Comparison of ENCODE assay signal across 15 cellular contexts in the genomic region with DNA sequence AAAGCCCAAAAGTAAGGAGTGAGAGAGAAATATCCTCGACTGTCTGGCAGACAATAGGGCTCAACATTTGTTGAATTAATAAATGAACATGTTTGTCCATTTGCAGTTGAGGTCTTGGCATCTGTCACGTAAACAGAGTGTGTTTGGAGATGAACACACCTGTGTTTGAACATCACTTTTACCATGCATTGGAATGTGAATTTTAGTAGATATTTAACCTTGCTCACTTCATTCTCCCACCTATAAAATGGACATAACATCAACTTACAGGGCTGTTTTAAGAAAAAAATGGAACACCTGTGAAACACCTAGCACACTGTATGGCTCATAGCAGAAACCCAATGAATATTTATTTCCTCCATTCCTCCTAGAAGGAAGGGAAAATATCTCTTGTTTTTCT.
DNase-seq lines count a peak whose midpoint lies in the region; ATAC-seq and TF ChIP-seq lines count a peak whose summit lies in the region.
"Had no signal": no experiment of that assay in that cellular context is flagged by ENCODE, and none has a peak within 500 bp of the region (broad histone marks: within the 10 kb centered on the region; RNA-seq: fewer than 3 reads in every experiment).

No MANE protein-coding gene starts in this region.

- H3K4me1 Mint-ChIP-seq in activated CD4-positive, alpha-beta T cell treated with anti-CD3 and anti-CD28 coated beads, Interleukin-2, amount 10 ng/mL, durations not matched to agents 24 days and 14 days, result no peaks in the 10 kb centered on the region
- H3K4me1 Mint-ChIP-seq in nephron progenitor cell, result peaks cover 26% of the 10 kb centered on the region
- no peaks in the 10 kb centered on the region for H3K4me1 Mint-ChIP-seq in activated CD8-positive, alpha-beta T cell treated with anti-CD3 and anti-CD28 coated beads, Interleukin-2, amount 10 ng/mL, durations not matched to agents 7 days and 5 days (ENCODE audit: low read depth)
- H3K4me1 Mint-ChIP-seq: CD4-positive, alpha-beta memory T cell; GM23338; H9 had no signal

- no peaks in the 10 kb centered on the region for H3K4me1 ChIP-seq in colonic mucosa
- H3K4me1 ChIP-seq in heart left ventricle, result peaks cover 0 to 6% (median 0%) of the 10 kb centered on the region in 12 donors

- H3K27me3 Mint-ChIP-seq in activated CD4-positive, alpha-beta T cell treated with anti-CD3 and anti-CD28 coated beads, Interleukin-2, amount 10 ng/mL, durations not matched to agents 24 days and 14 days, result no peaks in the 10 kb centered on the region
- peaks cover 3% of the 10 kb centered on the region for H3K27me3 Mint-ChIP-seq in nephron progenitor cell (ENCODE audit: low read depth, poor library complexity)
- no peaks in the 10 kb centered on the region for H3K27me3 Mint-ChIP-seq in activated CD8-positive, alpha-beta T cell treated with anti-CD3 and anti-CD28 coated beads, Interleukin-2, amount 10 ng/mL, durations not matched to agents 7 days and 5 days (ENCODE audit: low read depth)

- H3K4me3 ChIP-seq in colonic mucosa (no peak overlapping the region), heart left ventricle (no peak overlapping the region)
- H3K4me3 ChIP-seq: GM23338 had no signal

- CTCF ChIA-PET in activated CD8-positive, alpha-beta T cell treated with anti-CD3 and anti-CD28 coated beads, Interleukin-2, amount 10 ng/mL, durations not matched to agents 7 days and 5 days (lab: Charles Lee), result no interaction called here

- no peak for TF ChIP-seq POLR2A in heart left ventricle (IDR thresholded peaks at IDR 0.05)

- H3K4me3 Mint-ChIP-seq in activated CD4-positive, alpha-beta T cell treated with anti-CD3 and anti-CD28 coated beads, Interleukin-2, amount 10 ng/mL, durations not matched to agents 24 days and 14 days, result no peak overlapping the region
- no peak overlapping the region for H3K4me3 Mint-ChIP-seq in nephron progenitor cell
- no peak overlapping the region for H3K4me3 Mint-ChIP-seq in activated CD8-positive, alpha-beta T cell treated with anti-CD3 and anti-CD28 coated beads, Interleukin-2, amount 10 ng/mL, durations not matched to agents 7 days and 5 days
- H3K4me3 Mint-ChIP-seq: GM23338, H9 had no signal

- peak overlapping the region; percentile 22 for H3K27ac ChIP-seq in colonic mucosa
- no peak overlapping the region for H3K27ac ChIP-seq in heart left ventricle

- peak; percentile 6 for DNase-seq in activated CD4-positive, alpha-beta T cell treated with anti-CD3 and anti-CD28 coated beads, Interleukin-2, amount 10 ng/mL, durations not matched to agents 24 days and 14 days
- no peak for DNase-seq in activated CD4-positive, alpha-beta T cell treated with anti-CD3 and anti-CD28 coated beads for 1 hour
- DNase-seq in colonic mucosa (no peak), nephron progenitor cell (no peak), heart left ventricle (no peak)
- DNase-seq in activated CD8-positive, alpha-beta T cell treated with anti-CD3 and anti-CD28 coated beads, Interleukin-2, amount 10 ng/mL, durations not matched to agents 7 days and 5 days, result no peak
- DNase-seq: C1 segment of cervical spinal cord; CD4-positive, alpha-beta memory T cell; COR-L47; DMS153; DMS79 treated with DMSO at 0.1 percent for 48 hours; GF-D8; H9 had no signal

- ATAC-seq in heart left ventricle, result no peak
- ATAC-seq in activated CD8-positive, alpha-beta T cell treated with anti-CD3 and anti-CD28 coated beads, Interleukin-2, amount 10 ng/mL, durations not matched to agents 7 days and 5 days, result no peak
- ATAC-seq: GM23338, HCT116 had no signal

- no peaks in the 10 kb centered on the region for H3K36me3 ChIP-seq in colonic mucosa
- H3K36me3 ChIP-seq in heart left ventricle, result no peaks in the 10 kb centered on the region

- TF ChIP-seq CTCF in colonic mucosa (IDR thresholded peaks at IDR 0.05) (no peak), nephron progenitor cell (IDR thresholded peaks at IDR 0.05) (no peak), heart left ventricle (IDR thresholded peaks at IDR 0.05) (no peak)

- POLR2A ChIA-PET in activated CD8-positive, alpha-beta T cell treated with anti-CD3 and anti-CD28 coated beads, Interleukin-2, amount 10 ng/mL, durations not matched to agents 7 days and 5 days (lab: Charles Lee), result no interaction called here

- H3K9ac ChIP-seq in colonic mucosa (ENCODE audit: low read depth in 2 of 2, low read length in 2 of 2), result no peak overlapping the region

- no peaks in the 10 kb centered on the region for H3K9me3 Mint-ChIP-seq in activated CD4-positive, alpha-beta T cell treated with anti-CD3 and anti-CD28 coated beads, Interleukin-2, amount 10 ng/mL, durations not matched to agents 24 days and 14 days
- peaks cover 13% of the 10 kb centered on the region for H3K9me3 Mint-ChIP-seq in nephron progenitor cell
- H3K9me3 Mint-ChIP-seq in activated CD8-positive, alpha-beta T cell treated with anti-CD3 and anti-CD28 coated beads, Interleukin-2, amount 10 ng/mL, durations not matched to agents 7 days and 5 days (ENCODE audit: insufficient read depth), result no peaks in the 10 kb centered on the region

- intact Hi-C loops in activated CD4-positive, alpha-beta T cell treated with anti-CD3 and anti-CD28 coated beads, Interleukin-2, amount 10 ng/mL, durations not matched to agents 24 days and 14 days (cut with micrococcal nuclease), result no loop called here
- intact Hi-C loops in colonic mucosa (cut with DNase I), result no loop called here
- intact Hi-C loops in heart left ventricle (cut with DNase I), result no loop called here

- no peak overlapping the region for H3K27ac Mint-ChIP-seq in activated CD4-positive, alpha-beta T cell treated with anti-CD3 and anti-CD28 coated beads, Interleukin-2, amount 10 ng/mL, durations not matched to agents 24 days and 14 days
- H3K27ac Mint-ChIP-seq in nephron progenitor cell, result peak overlapping the region; percentile 17
- H3K27ac Mint-ChIP-seq in activated CD8-positive, alpha-beta T cell treated with anti-CD3 and anti-CD28 coated beads, Interleukin-2, amount 10 ng/mL, durations not matched to agents 7 days and 5 days, result no peak overlapping the region
- H3K27ac Mint-ChIP-seq: CD4-positive, alpha-beta memory T cell; GM23338; H9 had no signal

- WGBS in heart left ventricle, 4 donors, result 82 to 87% (median 84%) methylated on average over 2 of the region's 2 CpGs

- H3K27me3 ChIP-seq in colonic mucosa (no peaks in the 10 kb centered on the region), heart left ventricle (no peaks in the 10 kb centered on the region)

- H3K9me3 ChIP-seq in colonic mucosa (no peaks in the 10 kb centered on the region), heart left ventricle (peaks cover 0 to 1% (median 0%) of the 10 kb centered on the region in 12 donors)

- no peaks in the 10 kb centered on the region for H3K36me3 Mint-ChIP-seq in activated CD4-positive, alpha-beta T cell treated with anti-CD3 and anti-CD28 coated beads, Interleukin-2, amount 10 ng/mL, durations not matched to agents 24 days and 14 days (ENCODE audit: low read depth)
- no peaks in the 10 kb centered on the region for H3K36me3 Mint-ChIP-seq in nephron progenitor cell (ENCODE audit: low read depth)
- H3K36me3 Mint-ChIP-seq in activated CD8-positive, alpha-beta T cell treated with anti-CD3 and anti-CD28 coated beads, Interleukin-2, amount 10 ng/mL, durations not matched to agents 7 days and 5 days (ENCODE audit: low read depth), result no peaks in the 10 kb centered on the region
- H3K36me3 Mint-ChIP-seq: CD4-positive, alpha-beta memory T cell had no signal
